ENCODE assay signal across 18 cellular contexts in genomic region chr1:47895436-47895835, GRCh38.
DNase-seq lines count a peak whose midpoint lies in the region; ATAC-seq and TF ChIP-seq lines count a peak whose summit lies in the region.
"Had no signal": no experiment of that assay in that cellular context is flagged by ENCODE, and none has a peak within 500 bp of the region (broad histone marks: within the 10 kb centered on the region; RNA-seq: fewer than 3 reads in every experiment).

No MANE protein-coding gene starts in this region.

- TF ChIP-seq CTCF in GM23338 (conservative IDR thresholded peaks at IDR 0.05; ENCODE audit: low read depth in 2 of 2) (no peak), PC-3 (conservative IDR thresholded peaks at IDR 0.05; ENCODE audit: low read depth, low read length) (no peak), Caco-2 (IDR thresholded peaks at IDR 0.05; ENCODE audit: insufficient read depth in 1 of 2, low read depth in 1 of 2, low read length in 1 of 2, severe bottlenecking in 1 of 2, unreplicated experiment in 1 of 2) (no peak)

- H3K27me3 Mint-ChIP-seq in GM23338 (ENCODE audit: insufficient read depth, low read depth, poor library complexity) (no peaks in the 10 kb centered on the region), Caco-2 (ENCODE audit: insufficient read depth, unreplicated experiment) (no peaks in the 10 kb centered on the region)
- H3K27me3 Mint-ChIP-seq in activated naive CD8-positive, alpha-beta T cell treated with anti-CD3 and anti-CD28 coated beads, Interleukin-2, amount 50 U/mL, for 24 hours, result peaks cover 2% of the 10 kb centered on the region

- peaks cover 69% of the 10 kb centered on the region for H3K4me1 Mint-ChIP-seq in GM23338
- H3K4me1 Mint-ChIP-seq in Caco-2 (ENCODE audit: low read depth, unreplicated experiment), result no peaks in the 10 kb centered on the region
- no peaks in the 10 kb centered on the region for H3K4me1 Mint-ChIP-seq in activated naive CD8-positive, alpha-beta T cell treated with anti-CD3 and anti-CD28 coated beads, Interleukin-2, amount 50 U/mL, for 24 hours
- H3K4me1 Mint-ChIP-seq: CD8-positive, alpha-beta memory T cell had no signal

- H3K4me1 ChIP-seq in GM23338 (ENCODE audit: insufficient read depth), result peaks cover 59% of the 10 kb centered on the region
- H3K4me1 ChIP-seq in PC-3 (ENCODE audit: insufficient read depth, low read length), result peaks cover 36% of the 10 kb centered on the region
- peaks cover 0 to 6% of the 10 kb centered on the region in 2 donors for H3K4me1 ChIP-seq in neuronal stem cell (ENCODE audit: control insufficient read depth in 2 of 2, insufficient read depth in 1 of 2, low read depth in 1 of 2, low read length in 2 of 2)
- H3K4me1 ChIP-seq in Caco-2, result no peaks in the 10 kb centered on the region

- H3K36me3 Mint-ChIP-seq in GM23338 (ENCODE audit: low read depth) (no peaks in the 10 kb centered on the region), Caco-2 (ENCODE audit: insufficient read depth, unreplicated experiment) (no peaks in the 10 kb centered on the region)
- H3K36me3 Mint-ChIP-seq in activated naive CD8-positive, alpha-beta T cell treated with anti-CD3 and anti-CD28 coated beads, Interleukin-2, amount 50 U/mL, for 24 hours (ENCODE audit: low read depth), result no peaks in the 10 kb centered on the region
- H3K36me3 Mint-ChIP-seq: CD8-positive, alpha-beta memory T cell had no signal

- peak overlapping the region; percentile 28; the same call in 1 of the 2 replicates for H3K4me3 ChIP-seq in GM23338
- H3K4me3 ChIP-seq in PC-3 (ENCODE audit: low read length), result no peak overlapping the region
- no peak overlapping the region for H3K4me3 ChIP-seq in neuronal stem cell (ENCODE audit: low read length in 2 of 2)
- no peak overlapping the region for H3K4me3 ChIP-seq in Caco-2 (ENCODE audit: low read depth, low read length)
- H3K4me3 ChIP-seq: BLaER1 treated with 17β-estradiol and CSF1 and Interleukin-3, amounts not matched to agents 10 nM and 100 nM; SK-N-MC had no signal

- H2BK15ac ChIP-seq in neuronal stem cell (ENCODE audit: low read length), result no peak overlapping the region

- H3K9ac ChIP-seq in PC-3 (ENCODE audit: low read length), result peak overlapping the region; percentile 59
- H3K9ac ChIP-seq in neuronal stem cell (ENCODE audit: low read depth, low read length, poor library complexity), result no peak overlapping the region
- H3K9ac ChIP-seq: BLaER1 treated with 17β-estradiol and CSF1 and Interleukin-3, amounts not matched to agents 10 nM and 100 nM had no signal

- H3K9me2 ChIP-seq in GM23338 (ENCODE audit: insufficient read depth) (peaks cover 6% of the 10 kb centered on the region), PC-3 (replicated peaks; ENCODE audit: low read length) (no peaks in the 10 kb centered on the region)

- no peaks in the 10 kb centered on the region for H3K79me1 ChIP-seq in neuronal stem cell (ENCODE audit: low read depth, low read length)

- H3F3A ChIP-seq in GM23338 (replicated peaks; ENCODE audit: low read depth) (no peaks in the 10 kb centered on the region), PC-3 (ENCODE audit: low read length, unreplicated experiment) (no peaks in the 10 kb centered on the region)

- 0 out of 2 replicates have a peak overlapping the region, but pooled peaks have one; percentile 23 for H3K27ac Mint-ChIP-seq in GM23338
- no peak overlapping the region for H3K27ac Mint-ChIP-seq in Caco-2 (ENCODE audit: unreplicated experiment)
- H3K27ac Mint-ChIP-seq in activated naive CD8-positive, alpha-beta T cell treated with anti-CD3 and anti-CD28 coated beads, Interleukin-2, amount 50 U/mL, for 24 hours, result no peak overlapping the region
- H3K27ac Mint-ChIP-seq: CD8-positive, alpha-beta memory T cell had no signal

- no peak overlapping the region for H4K8ac ChIP-seq in neuronal stem cell (ENCODE audit: low read depth, low read length)

- peak overlapping the region; percentile 50 for H3K18ac ChIP-seq in neuronal stem cell (ENCODE audit: low read length)

- intact Hi-C loops in PC-3 (cut with micrococcal nuclease) (loop anchor here (2.0 to 10.0 kb wide), 3 partner anchors 31 to 99 kb away; partner anchors contain the start of gene TRABD2B), Caco-2 (cut with micrococcal nuclease; ENCODE audit: unreplicated experiment) (no loop called here)

- DNase-seq in GM23338 (ENCODE audit: low spot score) (no peak), PC-3 (no peak), epithelial cell of prostate (ENCODE audit: low read depth, low spot score) (no peak), neuronal stem cell (ENCODE audit: low spot score) (no peak), Caco-2 (no peak), SHP77 treated with DMSO at 0.1 percent for 48 hours (lab: John Stamatoyannopoulos, UW) (no peak)
- no peak for DNase-seq in activated naive CD8-positive, alpha-beta T cell treated with anti-CD3 and anti-CD28 coated beads, Interleukin-2, amount 50 U/mL, for 24 hours
- DNase-seq: CD8-positive, alpha-beta memory T cell; DMS 273 treated with DMSO at 0.1 percent for 48 hours; GF-D8; KG1; NCI-H1436; NCI-H2171 treated with DMSO at 0.1 percent for 48 hours; NCI-H446 treated with DMSO at 0.1 percent for 48 hours had no signal

- H4K20me1 ChIP-seq in GM23338 (replicated peaks; ENCODE audit: insufficient read depth), result no peaks in the 10 kb centered on the region; the same call in none of the 2 replicates
- H4K20me1 ChIP-seq in PC-3 (ENCODE audit: low read length), result no peaks in the 10 kb centered on the region
- H4K20me1 ChIP-seq: BLaER1 treated with 17β-estradiol and CSF1 and Interleukin-3, amounts not matched to agents 10 nM and 100 nM had no signal

- H4K91ac ChIP-seq in neuronal stem cell (ENCODE audit: low read depth, low read length, poor library complexity), result no peak overlapping the region

- no peak overlapping the region for H3K27ac ChIP-seq in GM23338 (ENCODE audit: low read depth)
- peak overlapping the region; percentile 92 for H3K27ac ChIP-seq in PC-3 (ENCODE audit: low read length)
- peak overlapping the region; percentile 61 for H3K27ac ChIP-seq in epithelial cell of prostate
- H3K27ac ChIP-seq in neuronal stem cell (replicated peaks; ENCODE audit: low read length), result no peak overlapping the region
- H3K27ac ChIP-seq: BLaER1 treated with 17β-estradiol and CSF1 and Interleukin-3, amounts not matched to agents 10 nM and 100 nM; HL-60; SK-N-MC had no signal

- H3K9me3 ChIP-seq in PC-3 (ENCODE audit: low read length), result no peaks in the 10 kb centered on the region
- no peaks in the 10 kb centered on the region for H3K9me3 ChIP-seq in neuronal stem cell (replicated peaks in 1 of 2; ENCODE audit: control insufficient read depth in 2 of 2, insufficient read depth in 1 of 2, low read depth in 1 of 2, low read length in 2 of 2)
- no peaks in the 10 kb centered on the region for H3K9me3 ChIP-seq in Caco-2
- H3K9me3 ChIP-seq: BLaER1 treated with 17β-estradiol and CSF1 and Interleukin-3, amounts not matched to agents 10 nM and 100 nM had no signal

- H3K4me2 ChIP-seq in GM23338 (peak overlapping the region; percentile 75), PC-3 (ENCODE audit: low read length) (peak overlapping the region; percentile 58), neuronal stem cell (ENCODE audit: insufficient read depth, low read length, poor library complexity, severe bottlenecking) (no peak overlapping the region)

- peak overlapping the region; percentile 30 for H2BK12ac ChIP-seq in neuronal stem cell (ENCODE audit: low read length)

- H3K4ac ChIP-seq in neuronal stem cell (ENCODE audit: low read length), result no peak overlapping the region

- no peak overlapping the region for H2BK120ac ChIP-seq in neuronal stem cell (ENCODE audit: low read depth, low read length)

- H3K79me2 ChIP-seq in GM23338 (replicated peaks; ENCODE audit: insufficient read depth), result no peaks in the 10 kb centered on the region
- H3K79me2 ChIP-seq in PC-3 (ENCODE audit: low read length), result no peaks in the 10 kb centered on the region

- H3K36me3 ChIP-seq in GM23338 (ENCODE audit: insufficient read depth) (no peaks in the 10 kb centered on the region), PC-3 (ENCODE audit: low read depth, low read length) (no peaks in the 10 kb centered on the region), neuronal stem cell (replicated peaks in 1 of 2; ENCODE audit: control insufficient read depth in 2 of 2, insufficient read depth in 2 of 2, low read length in 2 of 2) (no peaks in the 10 kb centered on the region), Caco-2 (ENCODE audit: control insufficient read depth, insufficient read depth, low read length) (no peaks in the 10 kb centered on the region)
- H3K36me3 ChIP-seq: BLaER1 treated with 17β-estradiol and CSF1 and Interleukin-3, amounts not matched to agents 10 nM and 100 nM had no signal

- H3K9me3 Mint-ChIP-seq in GM23338 (no peaks in the 10 kb centered on the region), Caco-2 (ENCODE audit: unreplicated experiment) (no peaks in the 10 kb centered on the region)
- no peaks in the 10 kb centered on the region for H3K9me3 Mint-ChIP-seq in activated naive CD8-positive, alpha-beta T cell treated with anti-CD3 and anti-CD28 coated beads, Interleukin-2, amount 50 U/mL, for 24 hours
- H3K9me3 Mint-ChIP-seq: CD8-positive, alpha-beta memory T cell had no signal

- no peak overlapping the region for H3K23ac ChIP-seq in neuronal stem cell (ENCODE audit: low read depth, low read length, poor library complexity)

- CTCF ChIA-PET in PC-3 (lab: Charles Lee) (no interaction called here), Caco-2 (lab: Charles Lee) (no interaction called here)

- no CpG with 5 or more reads among the region's 3 CpGs for WGBS in neuronal stem cell (ENCODE audit: extremely low coverage in 2 of 2, insufficient read length in 2 of 2, insufficient replicate concordance in 1 of 2), 2 donors

- BruUV-seq in PC-3 (replicated peaks; lab: Mats Ljungman, UMichigan), result TSS peak; percentile 95
- no TSS peak for BruUV-seq in Caco-2 (replicated peaks; lab: Mats Ljungman, UMichigan)

- H3K14ac ChIP-seq in neuronal stem cell (ENCODE audit: low read length), result no peak overlapping the region

- no peak for ATAC-seq in GM23338
- peak; percentile 5 for ATAC-seq in PC-3
- ATAC-seq in GM21367 (IDR thresholded peaks at IDR 0.05; ENCODE audit: unreplicated experiment), result no peak
- no peak for ATAC-seq in activated naive CD8-positive, alpha-beta T cell treated with anti-CD3 and anti-CD28 coated beads, Interleukin-2, amount 50 U/mL, for 24 hours

- peak overlapping the region; percentile 23 for H2AK5ac ChIP-seq in neuronal stem cell (ENCODE audit: low read depth, low read length)

- POLR2A ChIA-PET in PC-3 (lab: Charles Lee; ENCODE audit: unreplicated experiment) (no interaction called here), Caco-2 (lab: Charles Lee) (no interaction called here)

- H3K27me3 ChIP-seq in GM23338 (ENCODE audit: insufficient read depth) (no peaks in the 10 kb centered on the region), PC-3 (ENCODE audit: low read length) (no peaks in the 10 kb centered on the region), neuronal stem cell (ENCODE audit: control insufficient read depth in 3 of 3, insufficient read depth in 3 of 3, low read depth in 1 of 3, low read length in 3 of 3) (no peaks in the 10 kb centered on the region), Caco-2 (replicated peaks; ENCODE audit: control insufficient read depth, insufficient read depth, low read length) (no peaks in the 10 kb centered on the region)
- H3K27me3 ChIP-seq: BLaER1 treated with 17β-estradiol and CSF1 and Interleukin-3, amounts not matched to agents 10 nM and 100 nM had no signal

- H2AFZ ChIP-seq in GM23338 (no peak overlapping the region), PC-3 (ENCODE audit: low read length) (0 out of 2 replicates have a peak overlapping the region, but pooled peaks have one; percentile 14), neuronal stem cell (ENCODE audit: low read length) (no peak overlapping the region)

- H2BK5ac ChIP-seq in neuronal stem cell (ENCODE audit: low read length), result no peak overlapping the region

- no peak overlapping the region for H3K4me3 Mint-ChIP-seq in GM23338
- H3K4me3 Mint-ChIP-seq in Caco-2 (ENCODE audit: unreplicated experiment), result no peak overlapping the region
- H3K4me3 Mint-ChIP-seq in activated naive CD8-positive, alpha-beta T cell treated with anti-CD3 and anti-CD28 coated beads, Interleukin-2, amount 50 U/mL, for 24 hours, result no peak overlapping the region
- H3K4me3 Mint-ChIP-seq: CD8-positive, alpha-beta memory T cell had no signal

Comparison
In these comparisons a context has a peak if more than half of its experiments do, and no peak if none do; other contexts are left out.
1. H3K27ac ChIP-seq: peak in PC-3 (single experiment) and epithelial cell of prostate (single experiment); none in GM23338 (single experiment) and neuronal stem cell (single experiment).